ENCODE assay signal across 10 cellular contexts in genomic region chr11:73596547-73596946, GRCh38. TPM values are rescaled to one million over a fixed set of nuclear protein-coding genes. Genes with fewer than 3 reads are reported as not detected.
A peak's percentile ranks its signal among the peaks of the same experiment; 100 is the strongest.
DNase-seq lines count a peak whose midpoint lies in the region; ATAC-seq and TF ChIP-seq lines count a peak whose summit lies in the region.
"Had no signal": no experiment of that assay in that cellular context is flagged by ENCODE, and none has a peak within 500 bp of the region (broad histone marks: within the 10 kb centered on the region; RNA-seq: fewer than 3 reads in every experiment).

No MANE protein-coding gene starts in this region.

- H3K36me3 Mint-ChIP-seq in CD8-positive, alpha-beta T cell, result peaks cover 7% of the 10 kb centered on the region
- H3K36me3 Mint-ChIP-seq in neural crest cell (ENCODE audit: low read depth), result no peaks in the 10 kb centered on the region

- H3K4me1 Mint-ChIP-seq in CD8-positive, alpha-beta T cell (ENCODE audit: low read depth), result peaks cover 49% of the 10 kb centered on the region
- peaks cover 43% of the 10 kb centered on the region for H3K4me1 Mint-ChIP-seq in neural crest cell

- peaks cover 20% of the 10 kb centered on the region for H3K4me1 ChIP-seq in CD8-positive, alpha-beta T cell (ENCODE audit: insufficient read depth, low read length)
- H3K4me1 ChIP-seq: foreskin keratinocyte had no signal

- CTCF ChIA-PET in CD8-positive, alpha-beta T cell (lab: Charles Lee), result interaction anchor here (1.0 to 1.9 kb wide), 2 partner anchors 30 to 64 kb away, joined by 4 to 5 read pairs; no protein-coding TSS in a partner anchor

- H3K4me3 ChIP-seq in CD8-positive, alpha-beta T cell (ENCODE audit: low read depth, low read length), result no peak overlapping the region

- H3K27me3 ChIP-seq in CD8-positive, alpha-beta T cell (ENCODE audit: insufficient read depth, low read length), result no peaks in the 10 kb centered on the region
- H3K27me3 ChIP-seq: foreskin keratinocyte had no signal

- H3K36me3 ChIP-seq in CD8-positive, alpha-beta T cell (ENCODE audit: insufficient read depth, low read length), result no peaks in the 10 kb centered on the region
- H3K36me3 ChIP-seq in KOPT-K1 (ENCODE audit: insufficient read depth, low read length), result no peaks in the 10 kb centered on the region

- peak overlapping the region; percentile 58 for H3K27ac Mint-ChIP-seq in CD8-positive, alpha-beta T cell
- peak overlapping the region; percentile 24 for H3K27ac Mint-ChIP-seq in neural crest cell (ENCODE audit: unreplicated experiment)

- H3K4me3 Mint-ChIP-seq in CD8-positive, alpha-beta T cell, result peak overlapping the region; percentile 90
- peak overlapping the region; percentile 94 for H3K4me3 Mint-ChIP-seq in neural crest cell

- no peak for ATAC-seq in CD8-positive, alpha-beta T cell
- no peak for ATAC-seq in GM21825 (IDR thresholded peaks at IDR 0.05; ENCODE audit: unreplicated experiment)
- no peak for ATAC-seq in GM18909 (IDR thresholded peaks at IDR 0.05; ENCODE audit: poor library complexity, unreplicated experiment)
- ATAC-seq: foreskin keratinocyte had no signal

- H3K9me3 Mint-ChIP-seq in CD8-positive, alpha-beta T cell, result no peaks in the 10 kb centered on the region
- no peaks in the 10 kb centered on the region for H3K9me3 Mint-ChIP-seq in neural crest cell

- POLR2A ChIA-PET in CD8-positive, alpha-beta T cell (lab: Charles Lee), result no interaction called here

- no peak for TF ChIP-seq CTCF in CD8-positive, alpha-beta T cell (IDR thresholded peaks at IDR 0.05)
- no peak for TF ChIP-seq CTCF in neural crest cell (conservative IDR thresholded peaks at IDR 0.05)

- DNase-seq in CD8-positive, alpha-beta T cell, result no peak
- DNase-seq in cerebellar cortex (ENCODE audit: low spot score), result peak; percentile 18
- no peak for DNase-seq in neural crest cell (ENCODE audit: low read depth, low spot score)
- no peak for DNase-seq in activated effector memory CD4-positive, alpha-beta T cell treated with Interleukin-2 at 50 U/mL for 16 hours
- DNase-seq in NCI-H2081 treated with DMSO at 0.1 percent for 48 hours (lab: John Stamatoyannopoulos, UW), result no peak
- DNase-seq: foreskin keratinocyte, NCI-H2171 had no signal

- H3K9me3 ChIP-seq in CD8-positive, alpha-beta T cell (ENCODE audit: low read length), result no peaks in the 10 kb centered on the region
- H3K9me3 ChIP-seq in KOPT-K1 (ENCODE audit: insufficient read depth, low read length, poor library complexity, severe bottlenecking), result no peaks in the 10 kb centered on the region

- H3K27ac ChIP-seq in CD8-positive, alpha-beta T cell (ENCODE audit: low read depth, low read length), result no peak overlapping the region
- H3K27ac ChIP-seq in KOPT-K1 (ENCODE audit: low read depth, low read length, poor library complexity, severe bottlenecking), result peak overlapping the region; percentile 83
- H3K27ac ChIP-seq: foreskin keratinocyte had no signal

- intact Hi-C loops in CD8-positive, alpha-beta T cell (cut with DNase I, micrococcal nuclease), result loop anchor here (2.0 to 10.0 kb wide), 7 partner anchors 192 to 1669 kb away; partner anchors contain the start of genes POLD3 (in 2 of the 2), FCHSD2 (in 1 of the 2), INPPL1 (in 1 of the 2) and LIPT2 (in 1 of the 2)

- no peaks in the 10 kb centered on the region for H3K27me3 Mint-ChIP-seq in CD8-positive, alpha-beta T cell (ENCODE audit: low read depth)
- no peaks in the 10 kb centered on the region for H3K27me3 Mint-ChIP-seq in neural crest cell (ENCODE audit: low read depth)

RNA-seq across cellular contexts. Expression of gene FAM168A, which starts 1.4 kb away (rescaled TPM):
- 10 to 100 TPM; 18.4 to 18.8 TPM for total RNA-seq in CD8-positive, alpha-beta T cell
- total RNA-seq in neural crest cell, result 46.6 and 47.3 TPM in 2 replicates

RNA-seq across cellular contexts. Expression of gene PLEKHB1, which starts 49.8 kb away (rescaled TPM):
- total RNA-seq in CD8-positive, alpha-beta T cell, result 10 to 100 TPM; 23.1 to 25.7 TPM
- 42.6 and 42.7 TPM in 2 replicates for total RNA-seq in neural crest cell
- total RNA-seq: foreskin keratinocyte had no signal
